8 cellular contexts compared by ENCODE assay signal in the genomic region with DNA sequence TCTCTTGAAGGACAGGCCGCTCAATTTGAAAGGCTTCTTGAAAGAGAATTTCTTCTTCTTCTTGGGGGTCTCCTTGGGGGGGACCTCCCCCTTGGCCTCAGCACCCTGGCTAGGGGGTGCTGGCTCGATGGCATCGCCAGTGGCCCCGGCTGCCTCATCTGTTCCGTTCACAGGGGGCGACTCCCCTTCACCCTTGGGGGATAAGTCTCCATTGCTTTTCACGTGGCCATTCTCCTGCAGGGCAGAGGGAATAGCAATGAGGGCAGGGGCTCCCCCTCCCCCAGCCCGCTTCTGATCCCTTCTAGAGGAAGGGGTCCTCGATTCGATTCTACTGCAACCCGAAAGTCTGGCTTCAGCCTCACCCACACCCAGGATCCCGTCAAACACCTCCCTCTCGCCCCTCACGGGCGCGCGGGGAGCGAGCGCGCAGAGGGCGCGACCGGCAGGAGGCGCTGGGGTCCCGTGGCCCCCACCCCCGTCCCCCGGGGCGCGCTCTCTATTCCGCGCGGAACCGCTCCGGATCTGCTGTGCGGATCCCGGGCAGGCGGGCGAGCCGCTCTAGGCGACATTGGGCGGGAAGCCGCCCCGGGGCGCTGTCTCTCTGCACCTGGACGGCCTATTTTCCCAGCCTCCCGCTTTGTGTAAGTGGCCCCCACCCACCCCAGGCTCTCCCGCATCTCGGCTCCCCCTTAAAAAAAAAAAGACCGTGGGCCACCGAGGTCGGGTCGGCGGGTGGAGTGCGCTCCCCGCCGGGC. TPM values are rescaled to one million over a fixed set of nuclear protein-coding genes. Genes with fewer than 3 reads are reported as not detected.
DNase-seq lines count a peak whose midpoint lies in the region; ATAC-seq and TF ChIP-seq lines count a peak whose summit lies in the region.

No MANE protein-coding gene starts in this region.

- H3K4me3 ChIP-seq in RWPE2 (ENCODE audit: severe bottlenecking): peak overlapping the region; percentile 75

- DNase-seq in DMS53 treated with DMSO at 0.1 percent for 48 hours (lab: John Stamatoyannopoulos, UW; ENCODE audit: unreplicated experiment): peak; percentile 17
- no peak for DNase-seq in RWPE2 (ENCODE audit: low spot score)
- peak; percentile 70 for DNase-seq in activated naive CD4-positive, alpha-beta T cell treated with anti-CD3 and anti-CD28 coated beads, Interleukin-2, amount 50 U/mL, for 16 hours
- DNase-seq in left cardiac atrium: peak; percentile 68
- peak; percentile 44 for DNase-seq in putamen (ENCODE audit: low spot score)
- no peak for DNase-seq in NCI-H510A treated with DMSO at 0.1 percent for 48 hours (lab: John Stamatoyannopoulos, UW)

- H3K27me3 ChIP-seq in RWPE2 (ENCODE audit: insufficient read depth, poor library complexity, severe bottlenecking): no peaks in the 10 kb centered on the region

- peak; percentile 83 for TF ChIP-seq CTCF in RWPE2 (IDR thresholded peaks at IDR 0.05; ENCODE audit: poor library complexity, severe bottlenecking)

- intact Hi-C loops in left cardiac atrium (cut with DNase I): no loop called here

- H3K36me3 ChIP-seq in RWPE2 (ENCODE audit: low read depth): peaks cover 13% of the 10 kb centered on the region

- peaks cover 5% of the 10 kb centered on the region for H3K4me1 ChIP-seq in RWPE2 (ENCODE audit: insufficient read depth, poor library complexity, severe bottlenecking)

- peak overlapping the region; percentile 39 for H3K27ac ChIP-seq in RWPE2 (ENCODE audit: poor library complexity, severe bottlenecking)

- ATAC-seq in HG02759 (IDR thresholded peaks at IDR 0.05; ENCODE audit: unreplicated experiment) (peak; percentile 18), RWPE2 (ENCODE audit: low read depth) (peak; percentile 24), left cardiac atrium (peak; percentile 32 to 58), GM18868 (IDR thresholded peaks at IDR 0.05; ENCODE audit: unreplicated experiment) (no peak)

- no peaks in the 10 kb centered on the region for H3K9me3 ChIP-seq in RWPE2 (ENCODE audit: severe bottlenecking)

RNA-seq across cellular contexts. Expression of a gene that starts 1.0 kb away (rescaled TPM):
- total RNA-seq in left cardiac atrium: 10 to 100 TPM; 34.5 to 53.9 TPM

RNA-seq across cellular contexts. Expression of a gene that starts 27.2 kb away (rescaled TPM):
- total RNA-seq in left cardiac atrium: 1 to 10 TPM; 1.8 to 2.6 TPM

RNA-seq across cellular contexts. Expression of a gene that starts 27.3 kb away (rescaled TPM):
- under 1 TPM; 0.44 to 0.79 TPM for total RNA-seq in left cardiac atrium

RNA-seq across cellular contexts. Expression of a gene that starts 43.2 kb away (rescaled TPM):
- total RNA-seq in left cardiac atrium: 10 to 100 TPM; 34.8 to 34.9 TPM

RNA-seq across cellular contexts. Expression of a gene that starts 59.2 kb away (rescaled TPM):
- 10 to 100 TPM; 42.2 to 43.8 TPM for total RNA-seq in left cardiac atrium

Comparison
In these comparisons a context has a peak if more than half of its experiments do, and no peak if none do; other contexts are left out.
1. DNase-seq: peak in DMS53 treated with DMSO at 0.1 percent for 48 hours (single experiment), activated naive CD4-positive, alpha-beta T cell treated with anti-CD3 and anti-CD28 coated beads, Interleukin-2, amount 50 U/mL, for 16 hours (single experiment), left cardiac atrium (single experiment) and putamen (single experiment); none in RWPE2 (single experiment) and NCI-H510A treated with DMSO at 0.1 percent for 48 hours (single experiment).